Comparison of ENCODE assay signal across 1 cellular context in the genomic region with DNA sequence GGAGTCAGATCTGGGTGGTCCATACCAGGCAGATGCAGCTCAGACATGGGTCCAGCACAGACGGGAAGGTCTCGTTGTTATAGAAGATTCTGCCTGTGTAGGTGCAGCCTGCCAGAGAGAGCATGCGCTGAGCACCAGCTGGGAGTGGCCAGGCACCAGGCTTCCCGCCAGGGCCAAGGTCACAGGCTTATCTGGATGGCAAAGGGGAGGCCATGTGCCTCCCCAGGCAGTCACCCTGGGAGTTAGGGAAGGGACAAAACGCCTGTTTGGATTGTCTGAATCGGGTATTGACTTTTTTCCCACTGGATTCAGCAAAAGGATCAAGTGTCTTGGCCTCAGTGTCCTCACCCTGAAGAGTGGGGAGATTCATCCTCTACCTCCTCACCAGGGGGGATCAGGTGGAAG.
TF ChIP-seq lines count a peak whose summit lies in the region.

No MANE protein-coding gene starts in this region.

TF ChIP-seq in HepG2, 621 proteins besides CTCF, POLR2A, EP300 and RAD21 (continued from another document and continues in another):
- TF ChIP-seq, protein P1, sequence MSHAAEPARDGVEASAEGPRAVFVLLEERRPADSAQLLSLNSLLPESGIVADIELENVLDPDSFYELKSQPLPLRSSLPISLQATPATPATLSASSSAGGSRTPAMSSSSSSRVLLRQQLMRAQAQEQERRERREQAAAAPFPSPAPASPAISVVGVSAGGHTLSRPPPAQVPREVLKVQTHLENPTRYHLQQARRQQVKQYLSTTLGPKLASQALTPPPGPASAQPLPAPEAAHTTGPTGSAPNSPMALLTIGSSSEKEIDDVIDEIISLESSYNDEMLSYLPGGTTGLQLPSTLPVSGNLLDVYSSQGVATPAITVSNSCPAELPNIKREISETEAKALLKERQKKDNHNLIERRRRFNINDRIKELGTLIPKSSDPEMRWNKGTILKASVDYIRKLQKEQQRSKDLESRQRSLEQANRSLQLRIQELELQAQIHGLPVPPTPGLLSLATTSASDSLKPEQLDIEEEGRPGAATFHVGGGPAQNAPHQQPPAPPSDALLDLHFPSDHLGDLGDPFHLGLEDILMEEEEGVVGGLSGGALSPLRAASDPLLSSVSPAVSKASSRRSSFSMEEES (CRISPR knock-in tag; IDR thresholded peaks at IDR 0.05), result 0 out of 2 replicates have a peak, but pooled peaks have one; percentile 39
- TF ChIP-seq ONECUT2 (CRISPR knock-in tag; IDR thresholded peaks at IDR 0.05) (0 out of 2 replicates have a peak, but pooled peaks have one; percentile 33), ZNF280D (CRISPR knock-in tag; IDR thresholded peaks at IDR 0.05) (peak; percentile 89; the same call in 1 of the 2 replicates), EHMT2 (IDR thresholded peaks at IDR 0.05; ENCODE audit: borderline replicate concordance, low read depth, low read length) (no peak), KDM1A (CRISPR knock-in tag; IDR thresholded peaks at IDR 0.05) (no peak), ZNF563 (CRISPR knock-in tag; IDR thresholded peaks at IDR 0.05) (no peak), SSRP1 (CRISPR knock-in tag; IDR thresholded peaks at IDR 0.05) (no peak), HNRNPK (IDR thresholded peaks at IDR 0.05; ENCODE audit: low read depth, low read length, poor library complexity, severe bottlenecking) (no peak), SCMH1 (CRISPR knock-in tag; IDR thresholded peaks at IDR 0.05; ENCODE audit: borderline replicate concordance) (no peak), NCOA2 (CRISPR knock-in tag; IDR thresholded peaks at IDR 0.05) (no peak; the same call in 1 of the 2 replicates), ZNF841 (CRISPR knock-in tag; IDR thresholded peaks at IDR 0.05; ENCODE audit: borderline replicate concordance) (no peak), FIP1L1 (IDR thresholded peaks at IDR 0.05; ENCODE audit: borderline replicate concordance, insufficient read depth, low read depth, low read length) (no peak), HNRNPLL (IDR thresholded peaks at IDR 0.05; ENCODE audit: low read depth, low read length, poor library complexity, severe bottlenecking) (no peak), MBD4 (IDR thresholded peaks at IDR 0.05; ENCODE audit: borderline replicate concordance, low read length) (peak; percentile 60; the same call in 1 of the 2 replicates), ZMYM2 (CRISPR knock-in tag; IDR thresholded peaks at IDR 0.05) (no peak), TEAD2 (CRISPR knock-in tag; IDR thresholded peaks at IDR 0.05) (no peak), MYC (CRISPR knock-in tag; IDR thresholded peaks at IDR 0.05; ENCODE audit: borderline replicate concordance) (peak; percentile 90; the same call in 1 of the 2 replicates), ZNF609 (CRISPR knock-in tag; IDR thresholded peaks at IDR 0.05; ENCODE audit: borderline replicate concordance) (peak; percentile 74; the same call in 1 of the 2 replicates), PCBP1 (IDR thresholded peaks at IDR 0.05; ENCODE audit: borderline replicate concordance, low read depth, low read length) (no peak), NR2C2 (CRISPR knock-in tag; IDR thresholded peaks at IDR 0.05; ENCODE audit: borderline replicate concordance) (peak; percentile 57), ZFP91 (CRISPR knock-in tag; IDR thresholded peaks at IDR 0.05; ENCODE audit: borderline replicate concordance) (no peak), NR3C1 (CRISPR knock-in tag; IDR thresholded peaks at IDR 0.05) (no peak), HNF4A (CRISPR knock-in tag; IDR thresholded peaks at IDR 0.05) (peak; percentile 50; the same call in 1 of the 2 replicates)
- TF ChIP-seq, protein P2, sequence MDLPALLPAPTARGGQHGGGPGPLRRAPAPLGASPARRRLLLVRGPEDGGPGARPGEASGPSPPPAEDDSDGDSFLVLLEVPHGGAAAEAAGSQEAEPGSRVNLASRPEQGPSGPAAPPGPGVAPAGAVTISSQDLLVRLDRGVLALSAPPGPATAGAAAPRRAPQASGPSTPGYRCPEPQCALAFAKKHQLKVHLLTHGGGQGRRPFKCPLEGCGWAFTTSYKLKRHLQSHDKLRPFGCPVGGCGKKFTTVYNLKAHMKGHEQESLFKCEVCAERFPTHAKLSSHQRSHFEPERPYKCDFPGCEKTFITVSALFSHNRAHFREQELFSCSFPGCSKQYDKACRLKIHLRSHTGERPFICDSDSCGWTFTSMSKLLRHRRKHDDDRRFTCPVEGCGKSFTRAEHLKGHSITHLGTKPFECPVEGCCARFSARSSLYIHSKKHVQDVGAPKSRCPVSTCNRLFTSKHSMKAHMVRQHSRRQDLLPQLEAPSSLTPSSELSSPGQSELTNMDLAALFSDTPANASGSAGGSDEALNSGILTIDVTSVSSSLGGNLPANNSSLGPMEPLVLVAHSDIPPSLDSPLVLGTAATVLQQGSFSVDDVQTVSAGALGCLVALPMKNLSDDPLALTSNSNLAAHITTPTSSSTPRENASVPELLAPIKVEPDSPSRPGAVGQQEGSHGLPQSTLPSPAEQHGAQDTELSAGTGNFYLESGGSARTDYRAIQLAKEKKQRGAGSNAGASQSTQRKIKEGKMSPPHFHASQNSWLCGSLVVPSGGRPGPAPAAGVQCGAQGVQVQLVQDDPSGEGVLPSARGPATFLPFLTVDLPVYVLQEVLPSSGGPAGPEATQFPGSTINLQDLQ (CRISPR knock-in tag; IDR thresholded peaks at IDR 0.05), result no peak
- TF ChIP-seq, protein P3, sequence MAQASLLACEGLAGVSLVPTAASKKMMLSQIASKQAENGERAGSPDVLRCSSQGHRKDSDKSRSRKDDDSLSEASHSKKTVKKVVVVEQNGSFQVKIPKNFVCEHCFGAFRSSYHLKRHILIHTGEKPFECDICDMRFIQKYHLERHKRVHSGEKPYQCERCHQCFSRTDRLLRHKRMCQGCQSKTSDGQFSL (CRISPR knock-in tag; IDR thresholded peaks at IDR 0.05), result 0 out of 2 replicates have a peak, but pooled peaks have one; percentile 16
- TF ChIP-seq, protein P4, sequence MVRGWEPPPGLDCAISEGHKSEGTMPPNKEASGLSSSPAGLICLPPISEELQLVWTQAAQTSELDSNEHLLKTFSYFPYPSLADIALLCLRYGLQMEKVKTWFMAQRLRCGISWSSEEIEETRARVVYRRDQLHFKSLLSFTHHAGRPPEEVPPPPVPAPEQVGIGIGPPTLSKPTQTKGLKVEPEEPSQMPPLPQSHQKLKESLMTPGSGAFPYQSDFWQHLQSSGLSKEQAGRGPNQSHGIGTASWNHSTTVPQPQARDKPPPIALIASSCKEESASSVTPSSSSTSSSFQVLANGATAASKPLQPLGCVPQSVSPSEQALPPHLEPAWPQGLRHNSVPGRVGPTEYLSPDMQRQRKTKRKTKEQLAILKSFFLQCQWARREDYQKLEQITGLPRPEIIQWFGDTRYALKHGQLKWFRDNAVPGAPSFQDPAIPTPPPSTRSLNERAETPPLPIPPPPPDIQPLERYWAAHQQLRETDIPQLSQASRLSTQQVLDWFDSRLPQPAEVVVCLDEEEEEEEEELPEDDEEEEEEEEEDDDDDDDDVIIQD (CRISPR knock-in tag; IDR thresholded peaks at IDR 0.05; ENCODE audit: low read depth), result 0 out of 2 replicates have a peak, but pooled peaks have one; percentile 49
- TF ChIP-seq, protein P5, sequence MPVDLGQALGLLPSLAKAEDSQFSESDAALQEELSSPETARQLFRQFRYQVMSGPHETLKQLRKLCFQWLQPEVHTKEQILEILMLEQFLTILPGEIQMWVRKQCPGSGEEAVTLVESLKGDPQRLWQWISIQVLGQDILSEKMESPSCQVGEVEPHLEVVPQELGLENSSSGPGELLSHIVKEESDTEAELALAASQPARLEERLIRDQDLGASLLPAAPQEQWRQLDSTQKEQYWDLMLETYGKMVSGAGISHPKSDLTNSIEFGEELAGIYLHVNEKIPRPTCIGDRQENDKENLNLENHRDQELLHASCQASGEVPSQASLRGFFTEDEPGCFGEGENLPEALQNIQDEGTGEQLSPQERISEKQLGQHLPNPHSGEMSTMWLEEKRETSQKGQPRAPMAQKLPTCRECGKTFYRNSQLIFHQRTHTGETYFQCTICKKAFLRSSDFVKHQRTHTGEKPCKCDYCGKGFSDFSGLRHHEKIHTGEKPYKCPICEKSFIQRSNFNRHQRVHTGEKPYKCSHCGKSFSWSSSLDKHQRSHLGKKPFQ (CRISPR knock-in tag; IDR thresholded peaks at IDR 0.05; ENCODE audit: insufficient replicate concordance), result no peak
- TF ChIP-seq, protein P6, sequence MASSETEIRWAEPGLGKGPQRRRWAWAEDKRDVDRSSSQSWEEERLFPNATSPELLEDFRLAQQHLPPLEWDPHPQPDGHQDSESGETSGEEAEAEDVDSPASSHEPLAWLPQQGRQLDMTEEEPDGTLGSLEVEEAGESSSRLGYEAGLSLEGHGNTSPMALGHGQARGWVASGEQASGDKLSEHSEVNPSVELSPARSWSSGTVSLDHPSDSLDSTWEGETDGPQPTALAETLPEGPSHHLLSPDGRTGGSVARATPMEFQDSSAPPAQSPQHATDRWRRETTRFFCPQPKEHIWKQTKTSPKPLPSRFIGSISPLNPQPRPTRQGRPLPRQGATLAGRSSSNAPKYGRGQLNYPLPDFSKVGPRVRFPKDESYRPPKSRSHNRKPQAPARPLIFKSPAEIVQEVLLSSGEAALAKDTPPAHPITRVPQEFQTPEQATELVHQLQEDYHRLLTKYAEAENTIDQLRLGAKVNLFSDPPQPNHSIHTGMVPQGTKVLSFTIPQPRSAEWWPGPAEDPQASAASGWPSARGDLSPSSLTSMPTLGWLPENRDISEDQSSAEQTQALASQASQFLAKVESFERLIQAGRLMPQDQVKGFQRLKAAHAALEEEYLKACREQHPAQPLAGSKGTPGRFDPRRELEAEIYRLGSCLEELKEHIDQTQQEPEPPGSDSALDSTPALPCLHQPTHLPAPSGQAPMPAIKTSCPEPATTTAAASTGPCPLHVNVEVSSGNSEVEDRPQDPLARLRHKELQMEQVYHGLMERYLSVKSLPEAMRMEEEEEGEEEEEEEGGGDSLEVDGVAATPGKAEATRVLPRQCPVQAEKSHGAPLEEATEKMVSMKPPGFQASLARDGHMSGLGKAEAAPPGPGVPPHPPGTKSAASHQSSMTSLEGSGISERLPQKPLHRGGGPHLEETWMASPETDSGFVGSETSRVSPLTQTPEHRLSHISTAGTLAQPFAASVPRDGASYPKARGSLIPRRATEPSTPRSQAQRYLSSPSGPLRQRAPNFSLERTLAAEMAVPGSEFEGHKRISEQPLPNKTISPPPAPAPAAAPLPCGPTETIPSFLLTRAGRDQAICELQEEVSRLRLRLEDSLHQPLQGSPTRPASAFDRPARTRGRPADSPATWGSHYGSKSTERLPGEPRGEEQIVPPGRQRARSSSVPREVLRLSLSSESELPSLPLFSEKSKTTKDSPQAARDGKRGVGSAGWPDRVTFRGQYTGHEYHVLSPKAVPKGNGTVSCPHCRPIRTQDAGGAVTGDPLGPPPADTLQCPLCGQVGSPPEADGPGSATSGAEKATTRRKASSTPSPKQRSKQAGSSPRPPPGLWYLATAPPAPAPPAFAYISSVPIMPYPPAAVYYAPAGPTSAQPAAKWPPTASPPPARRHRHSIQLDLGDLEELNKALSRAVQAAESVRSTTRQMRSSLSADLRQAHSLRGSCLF (CRISPR knock-in tag; IDR thresholded peaks at IDR 0.05; ENCODE audit: borderline replicate concordance), result no peak
